18 cellular contexts compared by ENCODE assay signal in the genomic region with DNA sequence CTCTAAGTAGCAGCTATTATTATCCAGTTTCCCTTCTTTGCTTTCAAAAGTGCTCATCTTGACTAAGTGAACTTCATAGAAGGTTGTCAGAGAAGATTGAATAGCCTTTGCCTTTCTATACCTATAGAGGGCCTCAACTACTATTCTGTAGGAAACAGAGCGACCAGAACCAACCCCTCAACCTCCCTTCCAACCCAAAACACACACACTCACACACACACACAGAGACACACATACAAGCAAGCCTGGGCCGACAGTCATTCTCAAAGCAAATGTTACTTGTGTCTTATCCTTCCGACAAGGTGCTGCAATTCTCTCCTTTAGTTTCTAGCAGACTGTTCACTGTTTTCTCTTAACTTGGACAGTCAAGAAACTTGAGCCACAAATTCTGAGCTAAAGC.
A peak's percentile ranks its signal among the peaks of the same experiment; 100 is the strongest.
DNase-seq lines count a peak whose midpoint lies in the region; FAIRE-seq and TF ChIP-seq lines count a peak whose summit lies in the region.
"Had no signal": no experiment of that assay in that cellular context is flagged by ENCODE, and none has a peak within 500 bp of the region (broad histone marks: within the 10 kb centered on the region; RNA-seq: fewer than 3 reads in every experiment).

No MANE protein-coding gene starts in this region.

- H2BK12ac ChIP-seq in H9 (ENCODE audit: insufficient read length, low read depth, low read length): no peak overlapping the region
- no peak overlapping the region for H2BK12ac ChIP-seq in H1 (ENCODE audit: low read depth, low read length)

- peak overlapping the region in 1 of 4 experiments; percentile 15; a peak in 1 of 8 replicates for H3K4me3 ChIP-seq in H1 (ENCODE audit: extremely low read depth in 1 of 4, insufficient read depth in 2 of 4, low read depth in 3 of 4, low read length in 4 of 4)
- H3K4me3 ChIP-seq in iPS-18a (ENCODE audit: low read length): peak overlapping the region; percentile 7
- no peak overlapping the region for H3K4me3 ChIP-seq in tibial nerve
- H3K4me3 ChIP-seq: HAP-1, K562 had no signal

- H2AK5ac ChIP-seq in H9 (ENCODE audit: insufficient read length, low read length) (no peak overlapping the region), H1 (ENCODE audit: low read depth, low read length) (no peak overlapping the region)

- no peaks in the 10 kb centered on the region for H3K27me3 ChIP-seq in H9 (ENCODE audit: insufficient read depth, low read length)
- H3K27me3 ChIP-seq in H1 (replicated peaks in 1 of 4; ENCODE audit: control insufficient read depth in 3 of 4, extremely low read depth in 1 of 4, insufficient read depth in 3 of 4, low read length in 3 of 4): no peaks in the 10 kb centered on the region
- H3K27me3 ChIP-seq in iPS-18a (ENCODE audit: control insufficient read depth, insufficient read depth, low read length): no peaks in the 10 kb centered on the region
- no peaks in the 10 kb centered on the region for H3K27me3 ChIP-seq in tibial nerve
- H3K27me3 ChIP-seq: BE2C had no signal

- TF ChIP-seq CTCF in H9 (conservative IDR thresholded peaks at IDR 0.05) (no peak; the same call in 2 of the 3 replicates), H1 (IDR thresholded peaks at IDR 0.05; ENCODE audit: control extremely low read depth in 1 of 3, insufficient read depth in 1 of 3, low read depth in 1 of 3, low read length in 3 of 3) (peak in 1 of 3 experiments; percentile 23; a peak in 1 of 4 replicates), progenitor cell of endocrine pancreas (IDR thresholded peaks at IDR 0.05; ENCODE audit: unreplicated experiment) (no peak), tibial nerve (IDR thresholded peaks at IDR 0.05) (no peak)

- peak overlapping the region in 2 of 3 experiments; percentile 36 to 69; a peak in 4 of 7 replicates for H3K27ac Mint-ChIP-seq in H9
- peak overlapping the region; percentile 3 for H3K27ac Mint-ChIP-seq in progenitor cell of endocrine pancreas
- H3K27ac Mint-ChIP-seq: CD4-positive, alpha-beta memory T cell had no signal

- H4K8ac ChIP-seq in H9 (replicated peaks; ENCODE audit: insufficient read length, low read depth, low read length) (no peak overlapping the region), H1 (ENCODE audit: extremely low read depth, insufficient read depth, low read length) (no peak overlapping the region)

- no peak overlapping the region for H4K91ac ChIP-seq in H9 (ENCODE audit: insufficient read length, low read depth, low read length)
- no peak overlapping the region for H4K91ac ChIP-seq in H1 (replicated peaks; ENCODE audit: insufficient read length, low read length)

- H2BK15ac ChIP-seq in H9 (ENCODE audit: low read depth, low read length): no peak overlapping the region
- H2BK15ac ChIP-seq in H1 (ENCODE audit: low read length): no peak overlapping the region

- H3K56ac ChIP-seq in H9 (ENCODE audit: insufficient read length, low read depth, low read length) (no peak overlapping the region), H1 (replicated peaks; ENCODE audit: insufficient read length, low read depth, low read length) (no peak overlapping the region)

- CTCF ChIA-PET in H1 (lab: Charles Lee; ENCODE audit: partially characterized antibody): interaction anchor here (0.5 to 2.1 kb wide), 7 partner anchors 15 to 81 kb away, joined by 3 to 11 read pairs (median 4); no protein-coding TSS in a partner anchor

- no peak overlapping the region for H2BK20ac ChIP-seq in H9 (ENCODE audit: low read depth, low read length, poor library complexity, severe bottlenecking)
- no peak overlapping the region for H2BK20ac ChIP-seq in H1 (ENCODE audit: low read length)

- no peak overlapping the region for H2BK120ac ChIP-seq in H9 (ENCODE audit: low read depth, low read length, poor library complexity, severe bottlenecking)
- H2BK120ac ChIP-seq in H1 (replicated peaks; ENCODE audit: low read depth, low read length): no peak overlapping the region

- H3K4me2 ChIP-seq in H9 (ENCODE audit: insufficient read depth, insufficient read length, low read length) (peak overlapping the region; percentile 11), H1 (ENCODE audit: insufficient read depth in 1 of 2, low read depth in 2 of 2, low read length in 2 of 2) (peak overlapping the region; percentile 14 to 32; a peak in 2 of 4 replicates)

- H3K27me3 Mint-ChIP-seq in H9 (ENCODE audit: low read depth) (no peaks in the 10 kb centered on the region), progenitor cell of endocrine pancreas (peaks cover 8% of the 10 kb centered on the region)

- H3K36me3 ChIP-seq in H1 (ENCODE audit: control insufficient read depth in 2 of 4, insufficient read depth in 4 of 4, low read length in 3 of 4) (peaks cover 0 to 3% (median 0%) of the 10 kb centered on the region in 4 experiments; a peak in 1 of 8 replicates), iPS-18a (ENCODE audit: control insufficient read depth, low read depth, low read length) (no peaks in the 10 kb centered on the region), tibial nerve (peaks cover 0 to 17% (median 0%) of the 10 kb centered on the region in 3 donors)
- H3K36me3 ChIP-seq: HAP-1 had no signal

- no CpG with 5 or more reads among the region's 3 CpGs for WGBS in H9 (ENCODE audit: extremely low coverage, insufficient read length, low lambda C conversion rate)
- 73% methylated on average over 3 of the region's 3 CpGs; no CpG with 5 or more reads in 1 of the 2 experiments for WGBS in H1 (ENCODE audit: extremely low coverage in 1 of 2, insufficient coverage in 1 of 2, insufficient read length in 1 of 2, insufficient replicate concordance in 2 of 2, low coverage in 1 of 2, low lambda C conversion rate in 2 of 2, missing lambda C conversion rate in 1 of 2), 2 experiments
- WGBS in tibial nerve, 2 donors: 65 to 76% methylated on average over 3 of the region's 3 CpGs

- H3K4me1 ChIP-seq in H9 (ENCODE audit: insufficient read depth, low read length) (peaks cover 13% of the 10 kb centered on the region), H1 (replicated peaks in 1 of 4; ENCODE audit: control insufficient read depth in 3 of 4, insufficient read depth in 4 of 4, low read length in 3 of 4) (peaks cover 0 to 9% (median 5%) of the 10 kb centered on the region in 4 experiments; a peak in 4 of 7 replicates), iPS-18a (ENCODE audit: control insufficient read depth, low read depth, low read length) (peaks cover 16% of the 10 kb centered on the region), tibial nerve (no peaks in the 10 kb centered on the region)
- H3K4me1 ChIP-seq: HAP-1 had no signal

- peak; percentile 24 for FAIRE-seq in H1 (lab: Jason Lieb, UNC)
- FAIRE-seq: A204.1, K562 had no signal

- H3K23ac ChIP-seq in H9 (ENCODE audit: insufficient read length, low read depth, low read length) (no peak overlapping the region), H1 (ENCODE audit: insufficient read length) (no peak overlapping the region)

- TF ChIP-seq EP300 in H1 (IDR thresholded peaks at IDR 0.05; ENCODE audit: borderline replicate concordance in 1 of 2, low read depth in 2 of 2, low read length in 2 of 2) (no peak), tibial nerve (IDR thresholded peaks at IDR 0.05) (no peak)

- TF ChIP-seq RAD21 in H1 (IDR thresholded peaks at IDR 0.05 in 1 of 2, conservative IDR thresholded peaks at IDR 0.05 in 1 of 2; ENCODE audit: low read depth in 2 of 2, low read length in 2 of 2): 0 out of 4 replicates have a peak, but pooled peaks of 1 of the 2 experiments have one; percentile 9

- no peak overlapping the region for H2BK5ac ChIP-seq in H9 (ENCODE audit: insufficient read length, low read length)
- H2BK5ac ChIP-seq in H1 (ENCODE audit: low read depth, low read length): no peak overlapping the region; the same call in 1 of the 2 replicates

- H3K27ac ChIP-seq in H9 (ENCODE audit: insufficient read length, low read depth, low read length): peak overlapping the region; percentile 46
- 0 out of 2 replicates have a peak overlapping the region, but pooled peaks have one; percentile 32 for H3K27ac ChIP-seq in H1 (ENCODE audit: low read depth, low read length)
- H3K27ac ChIP-seq in iPS-18a (ENCODE audit: low read length): no peak overlapping the region
- H3K27ac ChIP-seq in tibial nerve: no peak overlapping the region
- H3K27ac ChIP-seq: C4-2B, HL-60 had no signal

- H3K36me3 Mint-ChIP-seq in H9 (ENCODE audit: insufficient read depth in 1 of 3, low read depth in 3 of 3) (peaks cover 4 to 13% (median 12%) of the 10 kb centered on the region in 3 experiments; a peak in 6 of 7 replicates), progenitor cell of endocrine pancreas (ENCODE audit: insufficient read depth) (peaks cover 11% of the 10 kb centered on the region)
- H3K36me3 Mint-ChIP-seq: CD4-positive, alpha-beta memory T cell had no signal

- POLR2A ChIA-PET in H1 (lab: Charles Lee; ENCODE audit: partially characterized antibody): interaction anchor here (1.2 kb wide), 1 partner anchor 17 kb away, joined by 3 read pairs; no protein-coding TSS in a partner anchor

- H3K9ac ChIP-seq in H9 (ENCODE audit: extremely low read depth, insufficient read length, low read length) (no peak overlapping the region), H1 (replicated peaks in 1 of 4; ENCODE audit: extremely low read depth in 1 of 4, low read depth in 3 of 4, low read length in 3 of 4) (no peak overlapping the region), iPS-18a (ENCODE audit: low read length) (no peak overlapping the region)

- H4K5ac ChIP-seq in H9 (ENCODE audit: insufficient read length, low read depth, low read length) (no peak overlapping the region), H1 (ENCODE audit: insufficient read length, low read depth, low read length) (no peak overlapping the region)

- no peaks in the 10 kb centered on the region for H3K79me1 ChIP-seq in H9 (ENCODE audit: insufficient read depth, low read depth, low read length, poor library complexity, severe bottlenecking)
- H3K79me1 ChIP-seq in H1 (ENCODE audit: low read depth, low read length): no peaks in the 10 kb centered on the region

- H3T11ph ChIP-seq in H9 (ENCODE audit: low read length): no peak overlapping the region

- peaks cover 15 to 25% of the 10 kb centered on the region in 2 experiments for H3K4me1 Mint-ChIP-seq in H9
- peaks cover 10% of the 10 kb centered on the region for H3K4me1 Mint-ChIP-seq in progenitor cell of endocrine pancreas (ENCODE audit: low read depth)
- H3K4me1 Mint-ChIP-seq: CD4-positive, alpha-beta memory T cell had no signal

- H2AFZ ChIP-seq in H9 (ENCODE audit: low read length): no peak overlapping the region
- no peak overlapping the region for H2AFZ ChIP-seq in H1 (ENCODE audit: low read length)

- H3K9me3 Mint-ChIP-seq in H9 (no peaks in the 10 kb centered on the region), progenitor cell of endocrine pancreas (ENCODE audit: low read depth) (no peaks in the 10 kb centered on the region)
- H3K9me3 Mint-ChIP-seq: CD4-positive, alpha-beta memory T cell had no signal

- no peaks in the 10 kb centered on the region for H3K79me2 ChIP-seq in H9 (ENCODE audit: insufficient read depth, low read length)
- no peaks in the 10 kb centered on the region for H3K79me2 ChIP-seq in H1 (ENCODE audit: control insufficient read depth in 1 of 2, insufficient read depth in 2 of 2, low read length in 2 of 2)

- H4K20me1 ChIP-seq in H9 (ENCODE audit: control insufficient read depth, insufficient read depth, insufficient read length) (no peaks in the 10 kb centered on the region), H1 (replicated peaks in 1 of 2; ENCODE audit: control insufficient read depth in 1 of 2, insufficient read depth in 2 of 2, low read length in 2 of 2) (no peaks in the 10 kb centered on the region)

- TF ChIP-seq POLR2A in H1 (IDR thresholded peaks at IDR 0.05; ENCODE audit: control extremely low read depth in 1 of 2, low read depth in 2 of 2, low read length in 2 of 2) (no peak), tibial nerve (IDR thresholded peaks at IDR 0.05) (no peak)

- no peaks in the 10 kb centered on the region for H3K23me2 ChIP-seq in H9 (ENCODE audit: insufficient read length, low read depth, low read length, poor library complexity, severe bottlenecking)
- H3K23me2 ChIP-seq in H1 (ENCODE audit: low read depth, low read length): no peaks in the 10 kb centered on the region

- H3K14ac ChIP-seq in H9 (ENCODE audit: insufficient read depth, low read length): no peak overlapping the region
- H3K14ac ChIP-seq in H1 (ENCODE audit: insufficient read length): no peak overlapping the region

- DNase-seq in H9: no peak
- no peak for DNase-seq in H1 (ENCODE audit: low read depth in 1 of 2, low spot score in 2 of 2)
- no peak for DNase-seq in progenitor cell of endocrine pancreas (ENCODE audit: low spot score, unreplicated experiment)
- no peak for DNase-seq in tibial nerve (ENCODE audit: low spot score in 2 of 2)
- no peak for DNase-seq in NCI-H774 (lab: John Stamatoyannopoulos, UW)
- DNase-seq in activated CD4-positive, CD25-positive, alpha-beta regulatory T cell treated with anti-CD3 and anti-CD28 coated beads, Interleukin-2, amount 50 U/mL, for 72 hours: no peak
- DNase-seq: BE2C; CD4-positive, alpha-beta memory T cell; DMS153; DMS79 treated with DMSO at 0.1 percent for 48 hours; EL; GDM1 had no signal

- H3K4ac ChIP-seq in H9 (ENCODE audit: low read depth, low read length) (no peak overlapping the region), H1 (replicated peaks; ENCODE audit: insufficient read length, low read depth, low read length) (no peak overlapping the region)

- no peak overlapping the region for H3K18ac ChIP-seq in H9 (ENCODE audit: insufficient read length, low read depth, low read length)
- no peak overlapping the region for H3K18ac ChIP-seq in H1 (ENCODE audit: extremely low read depth, low read length)

- H3K4me3 Mint-ChIP-seq in H9 (no peak overlapping the region), progenitor cell of endocrine pancreas (ENCODE audit: low read depth) (no peak overlapping the region)
- H3K4me3 Mint-ChIP-seq: CD4-positive, alpha-beta memory T cell had no signal

- no peaks in the 10 kb centered on the region for H3K9me3 ChIP-seq in H9 (ENCODE audit: control insufficient read depth, low read depth, low read length)
- no peaks in the 10 kb centered on the region for H3K9me3 ChIP-seq in H1 (ENCODE audit: insufficient read depth in 2 of 2, low read depth in 1 of 2, low read length in 1 of 2)
- no peaks in the 10 kb centered on the region for H3K9me3 ChIP-seq in iPS-18a (ENCODE audit: control insufficient read depth, low read depth, low read length)
- no peaks in the 10 kb centered on the region for H3K9me3 ChIP-seq in tibial nerve
- H3K9me3 ChIP-seq: BE2C, HAP-1 had no signal

Comparison
In these comparisons a context has a peak if more than half of its experiments do, and no peak if none do; other contexts are left out.
1. H3K27ac ChIP-seq: peak in H9 (single experiment) and H1 (single experiment); none in iPS-18a (single experiment) and tibial nerve (0 of 4).